ENCODE assay signal across 19 cellular contexts in genomic region chr2:159894145-159894838, GRCh38. TPM values are rescaled to one million over a fixed set of nuclear protein-coding genes. Genes with fewer than 3 reads are reported as not detected.
DNase-seq lines count a peak whose midpoint lies in the region; ATAC-seq, FAIRE-seq and TF ChIP-seq lines count a peak whose summit lies in the region.
"Had no signal": no experiment of that assay in that cellular context is flagged by ENCODE, and none has a peak within 500 bp of the region (broad histone marks: within the 10 kb centered on the region; RNA-seq: fewer than 3 reads in every experiment).

No MANE protein-coding gene starts in this region.

- H3K4me3 ChIP-seq in HEK293 (ENCODE audit: low read depth, low read length), result no peak overlapping the region
- H3K4me3 ChIP-seq in K562, result no peak overlapping the region
- H3K4me3 ChIP-seq in WERI-Rb-1 (ENCODE audit: low read depth, low read length), result no peak overlapping the region
- H3K4me3 ChIP-seq: HAP-1 had no signal

- no peak for DNase-seq in activated naive CD4-positive, alpha-beta T cell treated with anti-CD3 and anti-CD28 coated beads, Interleukin-2, amount 50 U/mL, for 16 hours
- DNase-seq in K562 (ENCODE audit: extremely low read depth in 1 of 4, low spot score in 3 of 4) (no peak), SHP77 treated with DMSO at 0.1 percent for 48 hours (lab: John Stamatoyannopoulos, UW) (no peak), WERI-Rb-1 (no peak), hypothalamus (lab: John Stamatoyannopoulos, UW) (no peak)
- DNase-seq in stimulated activated naive B cell treated with anti-CD40 and anti-IgM and Interleukin-4, amounts not matched to agents 10 μg/mL and 1 μg/mL and 100 μg/mL, for 72 hours, result no peak
- DNase-seq: ACHN; activated gamma-delta T cell; KBM-7; naive thymus-derived CD8-positive, alpha-beta T cell; NCI-H146; NCI-H2171; NCI-H526; stimulated activated CD4-positive, alpha-beta T cell treated with anti-CD3 and anti-CD28 coated beads, Interleukin-2, amount 100 ng/mL, for 48 hours; T-helper 9 cell; trophoblast cell had no signal

- TF ChIP-seq CTCF in HEK293 (tag by site-specific recombination; IDR thresholded peaks at IDR 0.05) (no peak), K562 (IDR thresholded peaks at IDR 0.05 in 2 of 3, conservative IDR thresholded peaks at IDR 0.05 in 1 of 3; ENCODE audit: insufficient read depth in 2 of 3, low read depth in 1 of 3, low read length in 3 of 3) (no peak), WERI-Rb-1 (IDR thresholded peaks at IDR 0.05; ENCODE audit: low read depth, low read length) (no peak)

- peaks cover 19% of the 10 kb centered on the region for H3K36me3 Mint-ChIP-seq in activated naive CD4-positive, alpha-beta T cell treated with anti-CD3 and anti-CD28 coated beads, Interleukin-2, amount 50 U/mL, for 24 hours
- peaks cover 73 to 91% of the 10 kb centered on the region in 2 donors for H3K36me3 Mint-ChIP-seq in stimulated activated naive B cell treated with anti-CD40 and anti-IgM and Interleukin-4, amounts not matched to agents 10 μg/mL and 1 μg/mL and 100 μg/mL, for 72 hours

- no peak overlapping the region for H3K27ac ChIP-seq in HEK293 (ENCODE audit: extremely low read depth, low read depth, low read length)
- no peak overlapping the region for H3K27ac ChIP-seq in K562 (ENCODE audit: extremely low read depth, low read depth, low read length)
- H3K27ac ChIP-seq in WERI-Rb-1, result no peak overlapping the region

- no peak for TF ChIP-seq POLR2A in K562 (conservative IDR thresholded peaks at IDR 0.05)

- no peaks in the 10 kb centered on the region for H3K79me2 ChIP-seq in K562 (ENCODE audit: control insufficient read depth, insufficient read depth, low read length)

- H4K20me1 ChIP-seq in K562 (replicated peaks; ENCODE audit: control insufficient read depth, insufficient read depth, low read length), result no peaks in the 10 kb centered on the region

- no TSS peak for BruUV-seq in K562 (replicated peaks; lab: Mats Ljungman, UMichigan)

- no peak overlapping the region for H3K4me2 ChIP-seq in K562 (ENCODE audit: insufficient read depth, low read length)

- H3K9ac ChIP-seq in K562 (ENCODE audit: insufficient read depth in 1 of 2, low read depth in 2 of 2, low read length in 2 of 2), result no peak overlapping the region

- peaks cover 57% of the 10 kb centered on the region for H3K4me1 Mint-ChIP-seq in activated naive CD4-positive, alpha-beta T cell treated with anti-CD3 and anti-CD28 coated beads, Interleukin-2, amount 50 U/mL, for 24 hours
- peaks cover 72 to 98% of the 10 kb centered on the region in 2 donors for H3K4me1 Mint-ChIP-seq in stimulated activated naive B cell treated with anti-CD40 and anti-IgM and Interleukin-4, amounts not matched to agents 10 μg/mL and 1 μg/mL and 100 μg/mL, for 72 hours

- H3K27ac Mint-ChIP-seq in activated naive CD4-positive, alpha-beta T cell treated with anti-CD3 and anti-CD28 coated beads, Interleukin-2, amount 50 U/mL, for 24 hours, result peak overlapping the region; percentile 18
- peak overlapping the region; percentile 97 for H3K27ac Mint-ChIP-seq in stimulated activated naive B cell treated with anti-CD40 and anti-IgM and Interleukin-4, amounts not matched to agents 10 μg/mL and 1 μg/mL and 100 μg/mL, for 72 hours

- TF ChIP-seq RAD21 in K562 (CRISPR knock-in tag; conservative IDR thresholded peaks at IDR 0.05 in 1 of 2, IDR thresholded peaks at IDR 0.05 in 1 of 2), result no peak

- no peak for TF ChIP-seq EP300 in K562 (IDR thresholded peaks at IDR 0.05; ENCODE audit: low read length)

- H3K27me3 ChIP-seq in K562 (ENCODE audit: control insufficient read depth in 2 of 2, insufficient read depth in 2 of 2, low read length in 2 of 2) (peaks cover 16 to 24% of the 10 kb centered on the region in 2 experiments; a peak in 4 of 5 replicates), WERI-Rb-1 (ENCODE audit: insufficient read depth, low read depth, severe bottlenecking) (no peaks in the 10 kb centered on the region)

- H3K9me3 ChIP-seq in HEK293 (ENCODE audit: control insufficient read depth, insufficient read depth, low read depth, low read length) (no peaks in the 10 kb centered on the region), K562 (replicated peaks; ENCODE audit: control insufficient read depth, insufficient read depth, low read depth, low read length) (no peaks in the 10 kb centered on the region), WERI-Rb-1 (ENCODE audit: severe bottlenecking) (no peaks in the 10 kb centered on the region)
- H3K9me3 ChIP-seq: HAP-1 had no signal

- FAIRE-seq in K562 (lab: Jason Lieb, UNC), result no peak

- in situ Hi-C loops in K562 (cut with MboI), result no loop called here

- H3K36me3 ChIP-seq in HEK293 (ENCODE audit: control insufficient read depth in 2 of 2, insufficient read depth in 1 of 2, low read length in 2 of 2), result no peaks in the 10 kb centered on the region
- H3K36me3 ChIP-seq in K562 (ENCODE audit: control insufficient read depth, insufficient read depth, low read length), result no peaks in the 10 kb centered on the region
- no peaks in the 10 kb centered on the region for H3K36me3 ChIP-seq in WERI-Rb-1
- H3K36me3 ChIP-seq: HAP-1 had no signal

- no peaks in the 10 kb centered on the region for H3K9me3 Mint-ChIP-seq in activated naive CD4-positive, alpha-beta T cell treated with anti-CD3 and anti-CD28 coated beads, Interleukin-2, amount 50 U/mL, for 24 hours
- H3K9me3 Mint-ChIP-seq in stimulated activated naive B cell treated with anti-CD40 and anti-IgM and Interleukin-4, amounts not matched to agents 10 μg/mL and 1 μg/mL and 100 μg/mL, for 72 hours, result peaks cover 5 to 8% of the 10 kb centered on the region in 2 donors
- H3K9me3 Mint-ChIP-seq: naive thymus-derived CD8-positive, alpha-beta T cell had no signal

- CTCF ChIA-PET in HEK293 (lab: Yijun Ruan, JAX), result interaction anchor here (1.0 to 1.3 kb wide), 2 partner anchors 28 to 72 kb away, joined by 5 read pairs; no protein-coding TSS in a partner anchor
- CTCF ChIA-PET in K562 (lab: Yijun Ruan, JAX; ENCODE audit: low intra/inter-chr PET ratio), result no interaction called here

- H3K9me1 ChIP-seq in K562 (ENCODE audit: control insufficient read depth, insufficient read depth, low read length), result no peaks in the 10 kb centered on the region

- H3K27me3 Mint-ChIP-seq in activated naive CD4-positive, alpha-beta T cell treated with anti-CD3 and anti-CD28 coated beads, Interleukin-2, amount 50 U/mL, for 24 hours, result no peaks in the 10 kb centered on the region
- no peaks in the 10 kb centered on the region for H3K27me3 Mint-ChIP-seq in stimulated activated naive B cell treated with anti-CD40 and anti-IgM and Interleukin-4, amounts not matched to agents 10 μg/mL and 1 μg/mL and 100 μg/mL, for 72 hours
- H3K27me3 Mint-ChIP-seq: naive thymus-derived CD8-positive, alpha-beta T cell had no signal

- ATAC-seq in K562, result no peak
- no peak for ATAC-seq in stimulated activated naive B cell treated with anti-CD40 and anti-IgM and Interleukin-4, amounts not matched to agents 10 μg/mL and 1 μg/mL and 100 μg/mL, for 72 hours (replicated peaks)
- ATAC-seq: naive thymus-derived CD8-positive, alpha-beta T cell had no signal

- H3K4me1 ChIP-seq in HEK293 (ENCODE audit: control insufficient read depth, insufficient read depth, low read length) (peaks cover 10% of the 10 kb centered on the region), K562 (replicated peaks in 1 of 2; ENCODE audit: control insufficient read depth in 2 of 2, insufficient read depth in 2 of 2, low read length in 2 of 2) (no peaks in the 10 kb centered on the region)

- H3K4me3 Mint-ChIP-seq in activated naive CD4-positive, alpha-beta T cell treated with anti-CD3 and anti-CD28 coated beads, Interleukin-2, amount 50 U/mL, for 24 hours, result no peak overlapping the region
- H3K4me3 Mint-ChIP-seq in stimulated activated naive B cell treated with anti-CD40 and anti-IgM and Interleukin-4, amounts not matched to agents 10 μg/mL and 1 μg/mL and 100 μg/mL, for 72 hours, result peak overlapping the region; percentile 26 to 57
- H3K4me3 Mint-ChIP-seq: naive thymus-derived CD8-positive, alpha-beta T cell had no signal

- POLR2A ChIA-PET in HEK293 (lab: Yijun Ruan, JAX), result no interaction called here
- POLR2A ChIA-PET in K562 (lab: Yijun Ruan, JAX), result no interaction called here

- H2AFZ ChIP-seq in K562 (ENCODE audit: low read depth, low read length), result no peak overlapping the region

- 1% methylated on average over 8 of the region's 8 CpGs for whole genome bisulfite sequencing in K562 (ENCODE audit: insufficient coverage, low coverage, missing lambda C conversion rate)

- intact Hi-C loops in K562 (cut with micrococcal nuclease), result no loop called here

TF ChIP-seq in HEK293, 187 proteins besides CTCF, POLR2A, EP300 and RAD21 (continues in another document):
- no peak for TF ChIP-seq ZNF248 (tag by site-specific recombination; IDR thresholded peaks at IDR 0.05)

TF ChIP-seq in K562, 482 proteins besides CTCF, POLR2A, EP300 and RAD21 (continues in another document):
- TF ChIP-seq ESRRA (IDR thresholded peaks at IDR 0.05; ENCODE audit: borderline replicate concordance, low read depth), result no peak
- no peak for TF ChIP-seq MAFG (tag; conservative IDR thresholded peaks at IDR 0.05)

RNA-seq across cellular contexts. Expression of gene LY75, which starts 10.3 kb away (rescaled TPM):
- not detected in 2 replicates for total RNA-seq in K562 (2011; cell fraction: chromatin; rRNA removed; ENCODE audit: low replicate concordance)
- not detected in 2 replicates for total RNA-seq in K562 (2011; cell fraction: nucleolus; rRNA removed)
- total RNA-seq in K562 (2011; cell fraction: nucleoplasm; rRNA removed), result 0.29 TPM in 1 of 2 replicates, not detected in the other
- total RNA-seq in K562 (2014; rRNA removed) (not detected in 2 replicates), K562 (2014; rRNA removed; fragmentation: Illumina TruSeq; extraction: Trizol) (not detected in 2 replicates), K562 (2015; rRNA removed; fragmentation: Illumina TruSeq; extraction: Trizol) (not detected in 2 replicates), K562 (2021) (0.09 and 0.16 TPM in 2 replicates)
- polyA plus RNA-seq in K562 (2011; rRNA removed) (0.06 TPM in 1 of 2 replicates, not detected in the other), K562 (2014; fragmentation: Illumina TruSeq; extraction: Trizol) (not detected in 2 replicates), K562 (2014; fragmentation: Nextera tagmentation; extraction: Ambion mirVana) (under 1 TPM in 1 of 2 experiments, not detected in 1; 0.01 TPM), K562 (2014; rRNA removed) (not detected in 2 replicates)
- polyA plus RNA-seq in K562 (2011; cell fraction: cytosol; rRNA removed), result not detected in 2 replicates
- not detected in 2 replicates for polyA plus RNA-seq in K562 (2011; cell fraction: nucleus; rRNA removed)
- polyA plus RNA-seq in K562 (2012), result 0.01 and 0.03 TPM in 2 replicates
- polyA minus RNA-seq in K562 (2011; rRNA and poly(A)+ RNA removed), result not detected in 2 replicates
- polyA minus RNA-seq in K562 (2011; cell fraction: cytosol; rRNA and poly(A)+ RNA removed), result not detected in 2 replicates
- not detected in 2 replicates for polyA minus RNA-seq in K562 (2011; cell fraction: nucleus; rRNA and poly(A)+ RNA removed)
